ENCODE assay signal across 12 cellular contexts in the genomic region with DNA sequence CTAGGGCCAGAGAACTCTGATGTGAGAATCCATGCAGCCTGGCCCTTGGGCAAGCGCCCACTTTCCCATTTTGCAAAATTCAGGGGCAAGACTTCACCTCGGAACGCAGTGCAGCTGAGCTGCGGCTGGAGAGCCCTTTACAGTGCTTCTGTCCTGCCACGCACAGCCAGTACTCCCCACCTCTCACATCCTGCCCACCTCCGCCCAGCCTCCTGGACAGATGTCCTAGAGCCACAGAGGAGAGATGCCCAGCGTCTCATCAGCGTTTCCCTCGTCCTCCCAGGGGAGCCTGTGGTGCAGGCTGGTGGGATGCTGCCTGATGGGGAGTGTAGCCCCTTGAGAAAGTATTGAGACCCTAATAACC. TPM values are rescaled to one million over a fixed set of nuclear protein-coding genes. Genes with fewer than 3 reads are reported as not detected.
DNase-seq lines count a peak whose midpoint lies in the region; ATAC-seq and TF ChIP-seq lines count a peak whose summit lies in the region.
"Had no signal": no experiment of that assay in that cellular context is flagged by ENCODE, and none has a peak within 500 bp of the region (broad histone marks: within the 10 kb centered on the region; RNA-seq: fewer than 3 reads in every experiment).

No MANE protein-coding gene starts in this region.

- H3K9me3 Mint-ChIP-seq in effector memory CD8-positive, alpha-beta T cell, result no peaks in the 10 kb centered on the region

- DNase-seq in cardiac septum (ENCODE audit: low spot score), result peak; percentile 50
- DNase-seq in heart right ventricle, result no peak
- DNase-seq in T-helper 17 cell, result peak in 1 of 3 donors; percentile 4
- peak in 1 of 3 experiments; percentile 7 for DNase-seq in effector memory CD8-positive, alpha-beta T cell
- DNase-seq in suprapubic skin (ENCODE audit: low spot score in 2 of 2), result peak; percentile 27 to 60
- no peak for DNase-seq in pons (ENCODE audit: low spot score)
- DNase-seq in NCI-H2196 treated with DMSO at 0.1 percent for 48 hours (lab: John Stamatoyannopoulos, UW; ENCODE audit: unreplicated experiment), result no peak
- DNase-seq: dermis blood vessel endothelial cell, mesendoderm had no signal

- peak overlapping the region; percentile 90 for H3K27ac Mint-ChIP-seq in T-helper 17 cell
- H3K27ac Mint-ChIP-seq in effector memory CD8-positive, alpha-beta T cell, result peak overlapping the region; percentile 92 to 100

- peaks cover 0 to 2% (median 0%) of the 10 kb centered on the region in 9 donors for H3K4me1 ChIP-seq in heart right ventricle
- H3K4me1 ChIP-seq in suprapubic skin, result peaks cover 11% of the 10 kb centered on the region
- H3K4me1 ChIP-seq: ascending aorta, parathyroid adenoma had no signal

- TF ChIP-seq EP300 in suprapubic skin (IDR thresholded peaks at IDR 0.05), result no peak

- TF ChIP-seq CTCF in heart right ventricle (IDR thresholded peaks at IDR 0.05) (no peak), suprapubic skin (IDR thresholded peaks at IDR 0.05) (no peak)

- no peak overlapping the region for H3K27ac ChIP-seq in heart right ventricle
- no peak overlapping the region for H3K27ac ChIP-seq in suprapubic skin
- H3K27ac ChIP-seq: ascending aorta, parathyroid adenoma had no signal

- no peak for ATAC-seq in heart right ventricle
- no peak for ATAC-seq in T-helper 17 cell
- ATAC-seq in effector memory CD8-positive, alpha-beta T cell (replicated peaks), result no peak
- no peak for ATAC-seq in HG02610 (IDR thresholded peaks at IDR 0.05; ENCODE audit: unreplicated experiment)

- no peaks in the 10 kb centered on the region for H3K27me3 Mint-ChIP-seq in T-helper 17 cell
- H3K27me3 Mint-ChIP-seq in effector memory CD8-positive, alpha-beta T cell, result no peaks in the 10 kb centered on the region

- H3K9me3 ChIP-seq in heart right ventricle (no peaks in the 10 kb centered on the region), T-helper 17 cell (ENCODE audit: control insufficient read depth, low read length, poor library complexity, severe bottlenecking) (no peaks in the 10 kb centered on the region), suprapubic skin (no peaks in the 10 kb centered on the region)
- H3K9me3 ChIP-seq: ascending aorta had no signal

- no peak overlapping the region for H3K4me3 Mint-ChIP-seq in T-helper 17 cell
- H3K4me3 Mint-ChIP-seq in effector memory CD8-positive, alpha-beta T cell, result peak overlapping the region; percentile 61 to 65

- H3K4me1 Mint-ChIP-seq in T-helper 17 cell, result peaks cover 35% of the 10 kb centered on the region
- peaks cover 56 to 67% of the 10 kb centered on the region in 2 donors for H3K4me1 Mint-ChIP-seq in effector memory CD8-positive, alpha-beta T cell (ENCODE audit: low read depth in 2 of 2)

- intact Hi-C loops in cardiac septum (cut with DNase I), result no loop called here
- intact Hi-C loops in heart right ventricle (cut with DNase I), result loop anchor here in 2 of 10 donors (10.0 kb wide), 1 partner anchor 46 kb away; no protein-coding TSS in a partner anchor

- no peak for TF ChIP-seq POLR2A in suprapubic skin (IDR thresholded peaks at IDR 0.05)

- H3K36me3 ChIP-seq in heart right ventricle (peaks cover 0 to 23% (median 0%) of the 10 kb centered on the region in 9 donors), suprapubic skin (no peaks in the 10 kb centered on the region)

- H3K36me3 Mint-ChIP-seq in T-helper 17 cell (ENCODE audit: low read depth), result peaks cover 3% of the 10 kb centered on the region
- peaks cover 97% of the 10 kb centered on the region for H3K36me3 Mint-ChIP-seq in effector memory CD8-positive, alpha-beta T cell (ENCODE audit: insufficient read depth)

- H3K4me3 ChIP-seq in heart right ventricle, result no peak overlapping the region
- no peak overlapping the region for H3K4me3 ChIP-seq in suprapubic skin
- H3K4me3 ChIP-seq: ascending aorta had no signal

- H3K27me3 ChIP-seq in heart right ventricle, result peaks cover 0 to 70% (median 34%) of the 10 kb centered on the region in 7 donors
- peaks cover 20% of the 10 kb centered on the region for H3K27me3 ChIP-seq in suprapubic skin
- H3K27me3 ChIP-seq: ascending aorta had no signal

- 66 to 71% methylated on average over 9 of the region's 9 CpGs for WGBS in heart right ventricle, 2 donors
- WGBS in suprapubic skin, result 83% methylated on average over 3 of the region's 9 CpGs

RNA-seq across cellular contexts. Expression of gene RUNX3, which starts 29.6 kb away (rescaled TPM):
- 0.51 TPM for total RNA-seq in cardiac septum
- 1 to 10 TPM in 2 of 10 donors, under 1 TPM in 8; 0.15 to 5.9 (median 0.40) TPM for total RNA-seq in heart right ventricle
- polyA plus RNA-seq in heart right ventricle, result under 1 TPM; 0.07 to 0.35 TPM
- 100 to 1,000 TPM; 186 to 243 TPM for total RNA-seq in T-helper 17 cell
- total RNA-seq in suprapubic skin, result 10 to 100 TPM in 3 of 4 donors, 1 to 10 TPM in 1; 7.9 to 18.7 (median 13.8) TPM
- total RNA-seq: dermis blood vessel endothelial cell had no signal

Comparison
In these comparisons a context has a peak if more than half of its experiments do, and no peak if none do; other contexts are left out.
1. DNase-seq: peak in cardiac septum (single experiment) and suprapubic skin (2 of 2); none in heart right ventricle (0 of 2), pons (single experiment) and NCI-H2196 treated with DMSO at 0.1 percent for 48 hours (single experiment).
2. RNA of gene RUNX3, which starts 29.6 kb away (total RNA-seq): 186 to 243 TPM in T-helper 17 cell; 7.9 to 18.7 TPM in suprapubic skin, 0.51 TPM in cardiac septum (single experiment) and 0.15 to 5.9 TPM in heart right ventricle; every median in the first group is over 4 times any median in the second.